1 cellular context compared by ENCODE assay signal in the genomic region with DNA sequence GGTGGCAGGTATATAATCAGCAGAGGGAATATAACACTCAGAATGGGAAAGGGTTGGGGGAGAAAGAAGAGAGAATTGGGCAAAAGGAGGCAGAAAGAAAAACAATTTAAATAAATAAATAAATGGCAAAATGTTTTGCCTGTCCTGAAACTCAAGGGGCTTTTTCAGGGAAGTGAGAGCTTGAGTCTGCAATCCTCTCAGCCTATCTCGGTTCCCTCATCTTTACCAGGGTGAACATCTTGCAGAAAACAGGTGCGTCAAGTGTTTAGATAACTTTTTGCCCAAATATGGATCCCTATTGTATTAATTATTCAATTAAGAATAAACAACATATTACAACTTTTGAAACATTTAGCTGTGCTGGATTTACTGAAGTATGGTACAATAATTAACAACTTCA.
TF ChIP-seq lines count a peak whose summit lies in the region.

No MANE protein-coding gene starts in this region.

TF ChIP-seq in HCT116, 20 proteins besides CTCF, POLR2A, EP300 and RAD21 (continued from another document):
- TF ChIP-seq, protein P1, sequence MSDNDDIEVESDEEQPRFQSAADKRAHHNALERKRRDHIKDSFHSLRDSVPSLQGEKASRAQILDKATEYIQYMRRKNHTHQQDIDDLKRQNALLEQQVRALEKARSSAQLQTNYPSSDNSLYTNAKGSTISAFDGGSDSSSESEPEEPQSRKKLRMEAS (IDR thresholded peaks at IDR 0.05) = no peak
- TF ChIP-seq EZH2phosphoT487 (IDR thresholded peaks at IDR 0.05; ENCODE audit: borderline replicate concordance) (no peak), JUND (IDR thresholded peaks at IDR 0.05) (no peak), SRF (IDR thresholded peaks at IDR 0.05; ENCODE audit: low read depth) (no peak), ZNF274 (IDR thresholded peaks at IDR 0.05; ENCODE audit: low read depth, low read length) (no peak), FOSL1 (IDR thresholded peaks at IDR 0.05; ENCODE audit: low read depth) (no peak)
- TF ChIP-seq, protein P2, sequence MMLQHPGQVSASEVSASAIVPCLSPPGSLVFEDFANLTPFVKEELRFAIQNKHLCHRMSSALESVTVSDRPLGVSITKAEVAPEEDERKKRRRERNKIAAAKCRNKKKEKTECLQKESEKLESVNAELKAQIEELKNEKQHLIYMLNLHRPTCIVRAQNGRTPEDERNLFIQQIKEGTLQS (IDR thresholded peaks at IDR 0.05) = no peak
